ENCODE assay signal across 1 cellular context in genomic region chr7:16644624-16644986, GRCh38.
TF ChIP-seq lines count a peak whose summit lies in the region.

No MANE protein-coding gene starts in this region.

TF ChIP-seq in K562, 482 proteins besides CTCF, POLR2A, EP300 and RAD21 (continued from another document and continues in another):
- TF ChIP-seq, protein P1, sequence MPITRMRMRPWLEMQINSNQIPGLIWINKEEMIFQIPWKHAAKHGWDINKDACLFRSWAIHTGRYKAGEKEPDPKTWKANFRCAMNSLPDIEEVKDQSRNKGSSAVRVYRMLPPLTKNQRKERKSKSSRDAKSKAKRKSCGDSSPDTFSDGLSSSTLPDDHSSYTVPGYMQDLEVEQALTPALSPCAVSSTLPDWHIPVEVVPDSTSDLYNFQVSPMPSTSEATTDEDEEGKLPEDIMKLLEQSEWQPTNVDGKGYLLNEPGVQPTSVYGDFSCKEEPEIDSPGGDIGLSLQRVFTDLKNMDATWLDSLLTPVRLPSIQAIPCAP (CRISPR knock-in tag; IDR thresholded peaks at IDR 0.05; ENCODE audit: borderline replicate concordance) = no peak
- TF ChIP-seq ZNF133 (CRISPR knock-in tag; IDR thresholded peaks at IDR 0.05) (no peak), FUS (optimal IDR thresholded peaks at IDR 0.05; ENCODE audit: low read depth, low read length) (no peak), ZNF778 (CRISPR knock-in tag; IDR thresholded peaks at IDR 0.05) (no peak), MTF1 (CRISPR knock-in tag; IDR thresholded peaks at IDR 0.05; ENCODE audit: borderline replicate concordance) (no peak), SMARCC2 (IDR thresholded peaks at IDR 0.05; ENCODE audit: low read depth) (no peak), SMAD2 (IDR thresholded peaks at IDR 0.05; ENCODE audit: low read depth, low read length) (no peak), CBX2 (IDR thresholded peaks at IDR 0.05; ENCODE audit: insufficient read depth, low read length, poor library complexity, severe bottlenecking) (no peak), PML (IDR thresholded peaks at IDR 0.05; ENCODE audit: low read length) (peak; percentile 21; the same call in 1 of the 2 replicates), SRSF3 (IDR thresholded peaks at IDR 0.05; ENCODE audit: insufficient read depth, low read length) (no peak), KLF13 (tag; IDR thresholded peaks at IDR 0.05; ENCODE audit: borderline replicate concordance, low read depth) (peak; percentile 11; the same call in 1 of the 2 replicates), ZEB2 (IDR thresholded peaks at IDR 0.05) (peak; percentile 30; the same call in 1 of the 2 replicates), HDAC2 (IDR thresholded peaks at IDR 0.05) (peak; percentile 70), PTRF (tag; IDR thresholded peaks at IDR 0.05) (no peak), FOXP1 (CRISPR knock-in tag; IDR thresholded peaks at IDR 0.05) (no peak), JUN (IDR thresholded peaks at IDR 0.05; ENCODE audit: borderline replicate concordance, low read depth, low read length) (peak; percentile 41; the same call in 1 of the 2 replicates), JUN (CRISPR knock-in tag; IDR thresholded peaks at IDR 0.05; ENCODE audit: borderline replicate concordance) (no peak), NFRKB (IDR thresholded peaks at IDR 0.05; ENCODE audit: low read depth) (peak; percentile 51; the same call in 1 of the 2 replicates), CBX5 (IDR thresholded peaks at IDR 0.05; ENCODE audit: borderline replicate concordance, low read depth) (0 out of 2 replicates have a peak, but pooled peaks have one; percentile 25), CTBP1 (IDR thresholded peaks at IDR 0.05; ENCODE audit: borderline replicate concordance) (peak; percentile 68), BRCA1 (IDR thresholded peaks at IDR 0.05) (no peak), BRCA1 (CRISPR knock-in tag; IDR thresholded peaks at IDR 0.05) (no peak), ZNF197 (CRISPR knock-in tag; IDR thresholded peaks at IDR 0.05; ENCODE audit: low read depth) (no peak), ZBTB8A (IDR thresholded peaks at IDR 0.05; ENCODE audit: partially characterized antibody) (no peak), FOXA1 (IDR thresholded peaks at IDR 0.05; ENCODE audit: borderline replicate concordance) (no peak), STAT5B (CRISPR knock-in tag; IDR thresholded peaks at IDR 0.05) (no peak), ZBTB34 (CRISPR knock-in tag; IDR thresholded peaks at IDR 0.05) (no peak), MCM2 (IDR thresholded peaks at IDR 0.05; ENCODE audit: low read depth) (no peak), LARP7 (IDR thresholded peaks at IDR 0.05) (no peak), ZNF695 (CRISPR knock-in tag; IDR thresholded peaks at IDR 0.05) (no peak), HDAC8 (tag; IDR thresholded peaks at IDR 0.05) (no peak), CGGBP1 (CRISPR knock-in tag; IDR thresholded peaks at IDR 0.05) (no peak), TEAD4 (IDR thresholded peaks at IDR 0.05; ENCODE audit: low read length) (0 out of 2 replicates have a peak, but pooled peaks have one; percentile 14), TEAD4 (CRISPR knock-in tag; IDR thresholded peaks at IDR 0.05; ENCODE audit: borderline replicate concordance) (no peak), HOXB6 (CRISPR knock-in tag; IDR thresholded peaks at IDR 0.05; ENCODE audit: borderline replicate concordance) (no peak), GTF2E2 (tag; IDR thresholded peaks at IDR 0.05) (no peak), HLTF (IDR thresholded peaks at IDR 0.05) (peak; percentile 84; the same call in 1 of the 2 replicates), ZNF507 (tag; conservative IDR thresholded peaks at IDR 0.05) (no peak), FOXK1 (CRISPR knock-in tag; IDR thresholded peaks at IDR 0.05; ENCODE audit: borderline replicate concordance) (peak; percentile 47; the same call in 1 of the 2 replicates), RBM14 (IDR thresholded peaks at IDR 0.05; ENCODE audit: borderline replicate concordance, insufficient read depth, low read depth, low read length) (no peak), MCM5 (IDR thresholded peaks at IDR 0.05; ENCODE audit: low read depth) (no peak), NFIC (IDR thresholded peaks at IDR 0.05) (no peak), SIRT6 (IDR thresholded peaks at IDR 0.05; ENCODE audit: low read depth, low read length) (no peak), DPF2 (IDR thresholded peaks at IDR 0.05) (no peak; the same call in 1 of the 2 replicates), TAF9B (IDR thresholded peaks at IDR 0.05; ENCODE audit: partially characterized antibody) (peak; percentile 34), MECOM (CRISPR knock-in tag; IDR thresholded peaks at IDR 0.05) (no peak), ZNF717 (CRISPR knock-in tag; IDR thresholded peaks at IDR 0.05) (no peak), ZNF584 (CRISPR knock-in tag; IDR thresholded peaks at IDR 0.05; ENCODE audit: low read depth) (no peak)
- TF ChIP-seq, protein P2, sequence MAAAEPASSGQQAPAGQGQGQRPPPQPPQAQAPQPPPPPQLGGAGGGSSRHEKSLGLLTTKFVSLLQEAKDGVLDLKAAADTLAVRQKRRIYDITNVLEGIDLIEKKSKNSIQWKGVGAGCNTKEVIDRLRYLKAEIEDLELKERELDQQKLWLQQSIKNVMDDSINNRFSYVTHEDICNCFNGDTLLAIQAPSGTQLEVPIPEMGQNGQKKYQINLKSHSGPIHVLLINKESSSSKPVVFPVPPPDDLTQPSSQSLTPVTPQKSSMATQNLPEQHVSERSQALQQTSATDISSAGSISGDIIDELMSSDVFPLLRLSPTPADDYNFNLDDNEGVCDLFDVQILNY (CRISPR knock-in tag; IDR thresholded peaks at IDR 0.05) = no peak
- TF ChIP-seq, protein P3, sequence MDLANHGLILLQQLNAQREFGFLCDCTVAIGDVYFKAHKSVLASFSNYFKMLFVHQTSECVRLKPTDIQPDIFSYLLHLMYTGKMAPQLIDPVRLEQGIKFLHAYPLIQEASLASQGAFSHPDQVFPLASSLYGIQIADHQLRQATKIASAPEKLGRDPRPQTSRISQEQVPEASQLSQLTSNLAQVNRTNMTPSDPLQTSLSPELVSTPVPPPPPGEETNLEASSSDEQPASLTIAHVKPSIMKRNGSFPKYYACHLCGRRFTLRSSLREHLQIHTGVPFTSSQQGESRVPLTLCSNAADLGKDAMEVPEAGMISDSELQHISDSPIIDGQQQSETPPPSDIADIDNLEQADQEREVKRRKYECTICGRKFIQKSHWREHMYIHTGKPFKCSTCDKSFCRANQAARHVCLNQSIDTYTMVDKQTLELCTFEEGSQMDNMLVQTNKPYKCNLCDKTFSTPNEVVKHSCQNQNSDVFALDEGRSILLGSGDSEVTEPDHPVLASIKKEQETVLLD (IDR thresholded peaks at IDR 0.05) = peak; percentile 38; the same call in 1 of the 2 replicates
- TF ChIP-seq, protein P4, sequence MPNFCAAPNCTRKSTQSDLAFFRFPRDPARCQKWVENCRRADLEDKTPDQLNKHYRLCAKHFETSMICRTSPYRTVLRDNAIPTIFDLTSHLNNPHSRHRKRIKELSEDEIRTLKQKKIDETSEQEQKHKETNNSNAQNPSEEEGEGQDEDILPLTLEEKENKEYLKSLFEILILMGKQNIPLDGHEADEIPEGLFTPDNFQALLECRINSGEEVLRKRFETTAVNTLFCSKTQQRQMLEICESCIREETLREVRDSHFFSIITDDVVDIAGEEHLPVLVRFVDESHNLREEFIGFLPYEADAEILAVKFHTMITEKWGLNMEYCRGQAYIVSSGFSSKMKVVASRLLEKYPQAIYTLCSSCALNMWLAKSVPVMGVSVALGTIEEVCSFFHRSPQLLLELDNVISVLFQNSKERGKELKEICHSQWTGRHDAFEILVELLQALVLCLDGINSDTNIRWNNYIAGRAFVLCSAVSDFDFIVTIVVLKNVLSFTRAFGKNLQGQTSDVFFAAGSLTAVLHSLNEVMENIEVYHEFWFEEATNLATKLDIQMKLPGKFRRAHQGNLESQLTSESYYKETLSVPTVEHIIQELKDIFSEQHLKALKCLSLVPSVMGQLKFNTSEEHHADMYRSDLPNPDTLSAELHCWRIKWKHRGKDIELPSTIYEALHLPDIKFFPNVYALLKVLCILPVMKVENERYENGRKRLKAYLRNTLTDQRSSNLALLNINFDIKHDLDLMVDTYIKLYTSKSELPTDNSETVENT (CRISPR knock-in tag; IDR thresholded peaks at IDR 0.05) = peak; percentile 48; the same call in 1 of the 2 replicates
- TF ChIP-seq, protein P5, sequence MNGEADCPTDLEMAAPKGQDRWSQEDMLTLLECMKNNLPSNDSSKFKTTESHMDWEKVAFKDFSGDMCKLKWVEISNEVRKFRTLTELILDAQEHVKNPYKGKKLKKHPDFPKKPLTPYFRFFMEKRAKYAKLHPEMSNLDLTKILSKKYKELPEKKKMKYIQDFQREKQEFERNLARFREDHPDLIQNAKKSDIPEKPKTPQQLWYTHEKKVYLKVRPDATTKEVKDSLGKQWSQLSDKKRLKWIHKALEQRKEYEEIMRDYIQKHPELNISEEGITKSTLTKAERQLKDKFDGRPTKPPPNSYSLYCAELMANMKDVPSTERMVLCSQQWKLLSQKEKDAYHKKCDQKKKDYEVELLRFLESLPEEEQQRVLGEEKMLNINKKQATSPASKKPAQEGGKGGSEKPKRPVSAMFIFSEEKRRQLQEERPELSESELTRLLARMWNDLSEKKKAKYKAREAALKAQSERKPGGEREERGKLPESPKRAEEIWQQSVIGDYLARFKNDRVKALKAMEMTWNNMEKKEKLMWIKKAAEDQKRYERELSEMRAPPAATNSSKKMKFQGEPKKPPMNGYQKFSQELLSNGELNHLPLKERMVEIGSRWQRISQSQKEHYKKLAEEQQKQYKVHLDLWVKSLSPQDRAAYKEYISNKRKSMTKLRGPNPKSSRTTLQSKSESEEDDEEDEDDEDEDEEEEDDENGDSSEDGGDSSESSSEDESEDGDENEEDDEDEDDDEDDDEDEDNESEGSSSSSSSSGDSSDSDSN (IDR thresholded peaks at IDR 0.05; ENCODE audit: borderline replicate concordance in 1 of 2, low read depth in 2 of 2, low read length in 2 of 2) = no peak; a peak in 1 of 4 replicates
- TF ChIP-seq, protein P6, sequence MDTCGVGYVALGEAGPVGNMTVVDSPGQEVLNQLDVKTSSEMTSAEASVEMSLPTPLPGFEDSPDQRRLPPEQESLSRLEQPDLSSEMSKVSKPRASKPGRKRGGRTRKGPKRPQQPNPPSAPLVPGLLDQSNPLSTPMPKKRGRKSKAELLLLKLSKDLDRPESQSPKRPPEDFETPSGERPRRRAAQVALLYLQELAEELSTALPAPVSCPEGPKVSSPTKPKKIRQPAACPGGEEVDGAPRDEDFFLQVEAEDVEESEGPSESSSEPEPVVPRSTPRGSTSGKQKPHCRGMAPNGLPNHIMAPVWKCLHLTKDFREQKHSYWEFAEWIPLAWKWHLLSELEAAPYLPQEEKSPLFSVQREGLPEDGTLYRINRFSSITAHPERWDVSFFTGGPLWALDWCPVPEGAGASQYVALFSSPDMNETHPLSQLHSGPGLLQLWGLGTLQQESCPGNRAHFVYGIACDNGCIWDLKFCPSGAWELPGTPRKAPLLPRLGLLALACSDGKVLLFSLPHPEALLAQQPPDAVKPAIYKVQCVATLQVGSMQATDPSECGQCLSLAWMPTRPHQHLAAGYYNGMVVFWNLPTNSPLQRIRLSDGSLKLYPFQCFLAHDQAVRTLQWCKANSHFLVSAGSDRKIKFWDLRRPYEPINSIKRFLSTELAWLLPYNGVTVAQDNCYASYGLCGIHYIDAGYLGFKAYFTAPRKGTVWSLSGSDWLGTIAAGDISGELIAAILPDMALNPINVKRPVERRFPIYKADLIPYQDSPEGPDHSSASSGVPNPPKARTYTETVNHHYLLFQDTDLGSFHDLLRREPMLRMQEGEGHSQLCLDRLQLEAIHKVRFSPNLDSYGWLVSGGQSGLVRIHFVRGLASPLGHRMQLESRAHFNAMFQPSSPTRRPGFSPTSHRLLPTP (IDR thresholded peaks at IDR 0.05; ENCODE audit: borderline replicate concordance, extremely low read depth, insufficient read length) = no peak
- TF ChIP-seq, protein P7, sequence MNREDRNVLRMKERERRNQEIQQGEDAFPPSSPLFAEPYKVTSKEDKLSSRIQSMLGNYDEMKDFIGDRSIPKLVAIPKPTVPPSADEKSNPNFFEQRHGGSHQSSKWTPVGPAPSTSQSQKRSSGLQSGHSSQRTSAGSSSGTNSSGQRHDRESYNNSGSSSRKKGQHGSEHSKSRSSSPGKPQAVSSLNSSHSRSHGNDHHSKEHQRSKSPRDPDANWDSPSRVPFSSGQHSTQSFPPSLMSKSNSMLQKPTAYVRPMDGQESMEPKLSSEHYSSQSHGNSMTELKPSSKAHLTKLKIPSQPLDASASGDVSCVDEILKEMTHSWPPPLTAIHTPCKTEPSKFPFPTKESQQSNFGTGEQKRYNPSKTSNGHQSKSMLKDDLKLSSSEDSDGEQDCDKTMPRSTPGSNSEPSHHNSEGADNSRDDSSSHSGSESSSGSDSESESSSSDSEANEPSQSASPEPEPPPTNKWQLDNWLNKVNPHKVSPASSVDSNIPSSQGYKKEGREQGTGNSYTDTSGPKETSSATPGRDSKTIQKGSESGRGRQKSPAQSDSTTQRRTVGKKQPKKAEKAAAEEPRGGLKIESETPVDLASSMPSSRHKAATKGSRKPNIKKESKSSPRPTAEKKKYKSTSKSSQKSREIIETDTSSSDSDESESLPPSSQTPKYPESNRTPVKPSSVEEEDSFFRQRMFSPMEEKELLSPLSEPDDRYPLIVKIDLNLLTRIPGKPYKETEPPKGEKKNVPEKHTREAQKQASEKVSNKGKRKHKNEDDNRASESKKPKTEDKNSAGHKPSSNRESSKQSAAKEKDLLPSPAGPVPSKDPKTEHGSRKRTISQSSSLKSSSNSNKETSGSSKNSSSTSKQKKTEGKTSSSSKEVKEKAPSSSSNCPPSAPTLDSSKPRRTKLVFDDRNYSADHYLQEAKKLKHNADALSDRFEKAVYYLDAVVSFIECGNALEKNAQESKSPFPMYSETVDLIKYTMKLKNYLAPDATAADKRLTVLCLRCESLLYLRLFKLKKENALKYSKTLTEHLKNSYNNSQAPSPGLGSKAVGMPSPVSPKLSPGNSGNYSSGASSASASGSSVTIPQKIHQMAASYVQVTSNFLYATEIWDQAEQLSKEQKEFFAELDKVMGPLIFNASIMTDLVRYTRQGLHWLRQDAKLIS (CRISPR knock-in tag; IDR thresholded peaks at IDR 0.05) = no peak
